28 cellular contexts compared by ENCODE assay signal in the genomic region with DNA sequence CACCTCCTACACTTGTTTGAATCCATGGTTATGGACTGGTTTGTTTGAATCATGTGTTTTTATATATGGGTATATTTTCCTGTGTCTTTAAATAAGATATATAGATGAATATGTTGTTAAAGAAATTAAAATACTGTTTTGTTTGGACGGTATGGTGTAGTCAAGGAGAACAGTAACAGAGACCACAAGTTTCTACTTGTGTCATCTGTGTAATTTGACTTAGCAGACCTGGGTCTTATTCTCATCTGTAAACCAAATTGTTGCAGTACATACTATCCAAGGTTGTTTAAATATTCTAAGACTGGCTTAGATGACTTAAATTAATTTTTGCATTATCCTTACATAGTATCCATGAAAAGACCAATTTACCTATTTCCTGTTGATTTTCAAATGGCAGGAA.
"Had no signal": no experiment of that assay in that cellular context is flagged by ENCODE, and none has a peak within 500 bp of the region (broad histone marks: within the 10 kb centered on the region; RNA-seq: fewer than 3 reads in every experiment).

No MANE protein-coding gene starts in this region.

- H3K4me2 ChIP-seq: hepatocyte had no signal

- FAIRE-seq: colon, endometrium, endothelial cell of umbilical vein, frontal cortex had no signal

- H3K36me3 ChIP-seq: colonic mucosa, esophagus muscularis mucosa, esophagus squamous epithelium, gastrocnemius medialis, heart left ventricle, heart right ventricle had no signal

- DNase-seq: colonic mucosa; cortex of kidney; dermis blood vessel endothelial cell; dorsolateral prefrontal cortex; effector CD4-positive, alpha-beta T cell; effector CD8-positive, alpha-beta T cell; effector memory CD4-positive, alpha-beta T cell; effector memory CD8-positive, alpha-beta T cell; endodermal cell; erythroblast; esophagus squamous epithelium; foreskin fibroblast; foreskin keratinocyte; foreskin melanocyte; gastrocnemius medialis; glutamatergic neuron; head of caudate nucleus; heart left ventricle; heart right ventricle had no signal

- H3K27me3 ChIP-seq: colonic mucosa, dorsolateral prefrontal cortex, esophagus muscularis mucosa, esophagus squamous epithelium, foreskin keratinocyte, gastrocnemius medialis, heart left ventricle, heart right ventricle, hepatocyte had no signal

- H3K27ac ChIP-seq: colonic mucosa, coronary artery, dorsolateral prefrontal cortex, epithelial cell of prostate, esophagus muscularis mucosa, esophagus squamous epithelium, foreskin keratinocyte, gastrocnemius medialis, heart left ventricle, heart right ventricle, hepatocyte had no signal

- H3K79me2 ChIP-seq: hepatocyte had no signal

- H3K4me3 ChIP-seq: colonic mucosa, coronary artery, dorsolateral prefrontal cortex, esophagus muscularis mucosa, esophagus squamous epithelium, gastrocnemius medialis, heart left ventricle, heart right ventricle, hepatocyte had no signal

- H2AFZ ChIP-seq: hepatocyte had no signal

- ATAC-seq: effector memory CD8-positive, alpha-beta T cell; esophagus mucosa; foreskin keratinocyte; gastrocnemius medialis; heart left ventricle; heart right ventricle had no signal

- H3K4me1 ChIP-seq: colonic mucosa, esophagus muscularis mucosa, esophagus squamous epithelium, foreskin keratinocyte, gastrocnemius medialis, heart left ventricle, heart right ventricle had no signal

- H3K9me3 ChIP-seq: colonic mucosa, esophagus muscularis mucosa, esophagus squamous epithelium, gastrocnemius medialis had no signal
